In the genomic region with DNA sequence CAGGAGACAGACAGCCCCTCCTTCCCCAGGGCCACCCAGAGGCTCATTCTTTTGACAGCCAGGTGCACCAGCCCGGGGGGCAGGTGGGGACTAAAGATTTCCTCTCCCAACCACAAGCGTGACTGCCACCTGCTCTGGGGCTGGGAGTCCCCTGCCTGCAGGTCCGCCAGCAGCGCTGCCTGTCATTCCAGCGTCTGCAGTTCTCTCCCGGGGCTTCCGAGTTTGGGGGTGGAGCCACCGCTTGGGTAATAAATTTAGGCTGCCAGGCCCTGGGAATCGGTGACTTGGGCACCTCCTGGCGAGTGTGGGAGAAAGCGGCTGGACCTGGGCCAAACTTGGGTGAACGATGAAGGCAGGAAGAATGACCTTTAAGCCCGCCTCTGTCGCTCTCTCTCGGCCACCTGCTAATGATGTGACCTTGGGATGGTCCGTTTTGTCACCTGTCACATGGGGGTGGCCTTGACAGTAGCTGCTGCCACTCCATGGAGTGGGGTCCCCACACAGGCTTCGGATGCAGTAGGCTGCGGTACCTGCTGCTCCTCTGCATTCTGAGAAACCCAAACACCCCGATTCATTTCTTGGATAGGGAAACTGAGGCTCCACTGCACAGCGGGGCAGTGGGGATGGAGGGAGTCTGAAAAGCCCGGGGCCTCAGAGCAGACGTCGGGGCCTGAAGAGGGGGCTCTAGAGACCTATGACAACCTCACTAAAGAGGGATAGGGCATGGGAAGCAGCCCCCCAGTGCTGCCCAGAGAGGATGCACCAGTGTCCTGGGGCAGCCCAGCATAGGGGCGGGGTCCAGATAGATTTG, we compare ENCODE assay signal across 8 cellular contexts. TPM values are rescaled to one million over a fixed set of nuclear protein-coding genes. Genes with fewer than 3 reads are reported as not detected.
DNase-seq lines count a peak whose midpoint lies in the region; ATAC-seq and TF ChIP-seq lines count a peak whose summit lies in the region.

No MANE protein-coding gene starts in this region.

- CTCF ChIA-PET in BJ (lab: Yijun Ruan, JAX) = interaction anchor here (1.3 to 2.7 kb wide), 2 partner anchors 22 to 34 kb away, joined by 3 to 18 read pairs; a partner anchor contains a TSS
- CTCF ChIA-PET in HEK293T (lab: Yijun Ruan, JAX) = interaction anchor here (3.5 kb wide), 1 partner anchor 23 kb away, joined by 23 read pairs; a partner anchor contains a TSS

- H3K4me3 ChIP-seq in BJ (ENCODE audit: low read depth, low read length) (no peak overlapping the region; the same call in 1 of the 2 replicates), testis (no peak overlapping the region)

- WGBS in testis, 2 donors = 6 to 15% methylated on average over 22 to 24 of the region's 24 CpGs

- peaks cover 3% of the 10 kb centered on the region for H3K4me1 ChIP-seq in testis

- TF ChIP-seq CTCF in BJ (IDR thresholded peaks at IDR 0.05; ENCODE audit: insufficient read depth, low read depth, low read length) (peak; percentile 20; the same call in 1 of the 2 replicates), testis (IDR thresholded peaks at IDR 0.05) (no peak)

- POLR2A ChIA-PET in BJ (lab: Charles Lee) = no interaction called here
- POLR2A ChIA-PET in HEK293T (lab: Yijun Ruan, JAX) = interaction anchor here (1.4 to 3.1 kb wide), 4 partner anchors 23 to 199 kb away, joined by 4 to 32 read pairs (median 13); a partner anchor contains a TSS

- H3K27me3 ChIP-seq in BJ (ENCODE audit: control insufficient read depth, insufficient read depth, low read length) (peaks cover 6% of the 10 kb centered on the region; the same call in 1 of the 2 replicates), testis (no peaks in the 10 kb centered on the region)

- H3K27ac Mint-ChIP-seq in activated naive CD8-positive, alpha-beta T cell treated with anti-CD3 and anti-CD28 coated beads for 36 hours = peak overlapping the region; percentile 83

- H3K9me3 Mint-ChIP-seq in activated naive CD8-positive, alpha-beta T cell treated with anti-CD3 and anti-CD28 coated beads for 36 hours = no peaks in the 10 kb centered on the region

- H3K4me3 Mint-ChIP-seq in activated naive CD8-positive, alpha-beta T cell treated with anti-CD3 and anti-CD28 coated beads for 36 hours = peak overlapping the region; percentile 83

- H3K36me3 ChIP-seq in BJ (ENCODE audit: control insufficient read depth, insufficient read depth, low read length) (no peaks in the 10 kb centered on the region), testis (ENCODE audit: low read depth, missing control alignments) (no peaks in the 10 kb centered on the region)

- DNase-seq in BJ (ENCODE audit: low read depth) = no peak
- DNase-seq in HEK293T (ENCODE audit: extremely low spot score) = peak; percentile 57
- DNase-seq in NCI-H748 (lab: John Stamatoyannopoulos, UW; ENCODE audit: unreplicated experiment) = peak; percentile 63
- peak; percentile 42 for DNase-seq in activated naive CD8-positive, alpha-beta T cell treated with anti-CD3 and anti-CD28 coated beads for 36 hours
- peak; percentile 68 for DNase-seq in iPS-NIHi11 (ENCODE audit: low spot score)
- peak; percentile 40 for DNase-seq in testis
- DNase-seq in GM19240 (ENCODE audit: insufficient read length, low spot score) = no peak

- no peak for TF ChIP-seq POLR2A in testis (IDR thresholded peaks at IDR 0.05)

- intact Hi-C loops in testis (cut with DNase I; ENCODE audit: low total_unique reads) = no loop called here

- H3K9me3 ChIP-seq in testis = no peaks in the 10 kb centered on the region

- H3K27me3 Mint-ChIP-seq in activated naive CD8-positive, alpha-beta T cell treated with anti-CD3 and anti-CD28 coated beads for 36 hours = no peaks in the 10 kb centered on the region

- H3K27ac ChIP-seq in testis = no peak overlapping the region

- H3K36me3 Mint-ChIP-seq in activated naive CD8-positive, alpha-beta T cell treated with anti-CD3 and anti-CD28 coated beads for 36 hours = no peaks in the 10 kb centered on the region

- peaks cover 13% of the 10 kb centered on the region for H3K4me1 Mint-ChIP-seq in activated naive CD8-positive, alpha-beta T cell treated with anti-CD3 and anti-CD28 coated beads for 36 hours

- no peak for ATAC-seq in HG03159 (IDR thresholded peaks at IDR 0.05; ENCODE audit: unreplicated experiment)

TF ChIP-seq in HEK293T, 16 proteins besides CTCF, POLR2A, EP300 and RAD21:
- TF ChIP-seq HDGF (IDR thresholded peaks at IDR 0.05; ENCODE audit: borderline replicate concordance) (no peak), SP1 (IDR thresholded peaks at IDR 0.05) (no peak), ZNF384 (IDR thresholded peaks at IDR 0.05) (no peak), BHLHE40 (IDR thresholded peaks at IDR 0.05; ENCODE audit: borderline replicate concordance) (no peak), FOXA1 (IDR thresholded peaks at IDR 0.05) (no peak), L3MBTL2 (conservative IDR thresholded peaks at IDR 0.05) (no peak)
- TF ChIP-seq, protein P1, sequence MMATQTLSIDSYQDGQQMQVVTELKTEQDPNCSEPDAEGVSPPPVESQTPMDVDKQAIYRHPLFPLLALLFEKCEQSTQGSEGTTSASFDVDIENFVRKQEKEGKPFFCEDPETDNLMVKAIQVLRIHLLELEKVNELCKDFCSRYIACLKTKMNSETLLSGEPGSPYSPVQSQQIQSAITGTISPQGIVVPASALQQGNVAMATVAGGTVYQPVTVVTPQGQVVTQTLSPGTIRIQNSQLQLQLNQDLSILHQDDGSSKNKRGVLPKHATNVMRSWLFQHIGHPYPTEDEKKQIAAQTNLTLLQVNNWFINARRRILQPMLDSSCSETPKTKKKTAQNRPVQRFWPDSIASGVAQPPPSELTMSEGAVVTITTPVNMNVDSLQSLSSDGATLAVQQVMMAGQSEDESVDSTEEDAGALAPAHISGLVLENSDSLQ (IDR thresholded peaks at IDR 0.05) = peak; percentile 96

RNA-seq across cellular contexts. Expression of a gene that starts 12.8 kb away (rescaled TPM):
- polyA plus RNA-seq in BJ (2011; rRNA removed) (not detected in 2 replicates), testis (ENCODE audit: insufficient read depth, low read depth, low replicate concordance) (0.84 TPM)
- polyA minus RNA-seq in BJ (2011; rRNA and poly(A)+ RNA removed) = not detected in 2 replicates
- total RNA-seq in activated naive CD8-positive, alpha-beta T cell treated with anti-CD3 and anti-CD28 coated beads for 36 hours = not detected
- under 1 TPM; 0.19 to 0.39 TPM for total RNA-seq in testis

RNA-seq across cellular contexts. Expression of a gene that starts 21.9 kb away (rescaled TPM):
- polyA plus RNA-seq in BJ (2011; rRNA removed) (0.20 and 0.22 TPM in 2 replicates), testis (ENCODE audit: insufficient read depth, low read depth, low replicate concordance) (1.7 TPM)
- polyA minus RNA-seq in BJ (2011; rRNA and poly(A)+ RNA removed) = 0.41 TPM in 1 of 2 replicates, not detected in the other
- under 1 TPM; 0.21 to 0.38 TPM for total RNA-seq in activated naive CD8-positive, alpha-beta T cell treated with anti-CD3 and anti-CD28 coated beads for 36 hours
- total RNA-seq in testis = 10 to 100 TPM in 1 of 2 donors, 1 to 10 TPM in 1; 6.5 to 13.5 TPM

RNA-seq across cellular contexts. Expression of a gene that starts 24.5 kb away (rescaled TPM):
- polyA plus RNA-seq in BJ (2011; rRNA removed) (not detected in 2 replicates), testis (ENCODE audit: insufficient read depth, low read depth, low replicate concordance) (3.5 TPM)
- polyA minus RNA-seq in BJ (2011; rRNA and poly(A)+ RNA removed) = not detected in 2 replicates
- total RNA-seq in activated naive CD8-positive, alpha-beta T cell treated with anti-CD3 and anti-CD28 coated beads for 36 hours = not detected
- total RNA-seq in testis = 1 to 10 TPM; 1.1 to 4.4 TPM

RNA-seq across cellular contexts. Expression of a gene that starts 35.8 kb away (rescaled TPM):
- 9.9 and 13.7 TPM in 2 replicates for polyA plus RNA-seq in BJ (2011; rRNA removed)
- 20.1 TPM in 2 replicates for polyA minus RNA-seq in BJ (2011; rRNA and poly(A)+ RNA removed)
- 100 to 1,000 TPM; 103 to 106 TPM for total RNA-seq in activated naive CD8-positive, alpha-beta T cell treated with anti-CD3 and anti-CD28 coated beads for 36 hours
- 100 to 1,000 TPM in 1 of 2 donors, 10 to 100 TPM in 1; 92.2 to 114 TPM for total RNA-seq in testis
- 75.6 TPM for polyA plus RNA-seq in testis (ENCODE audit: insufficient read depth, low read depth, low replicate concordance)

RNA-seq across cellular contexts. Expression of a gene that starts 42.2 kb away (rescaled TPM):
- polyA plus RNA-seq in BJ (2011; rRNA removed) = 0.28 and 0.53 TPM in 2 replicates
- polyA minus RNA-seq in BJ (2011; rRNA and poly(A)+ RNA removed) = 0.14 and 0.46 TPM in 2 replicates
- 10 to 100 TPM; 14.1 to 14.3 TPM for total RNA-seq in activated naive CD8-positive, alpha-beta T cell treated with anti-CD3 and anti-CD28 coated beads for 36 hours
- 10 to 100 TPM; 24.0 to 35.0 TPM for total RNA-seq in testis
- 54.9 TPM for polyA plus RNA-seq in testis (ENCODE audit: insufficient read depth, low read depth, low replicate concordance)

Comparison
In these comparisons a context has a peak if more than half of its experiments do, and no peak if none do; other contexts are left out.
1. DNase-seq: peak in HEK293T (single experiment), NCI-H748 (single experiment), activated naive CD8-positive, alpha-beta T cell treated with anti-CD3 and anti-CD28 coated beads for 36 hours (single experiment), iPS-NIHi11 (single experiment) and testis (single experiment); none in BJ (single experiment) and GM19240 (single experiment).
2. RNA of a gene that starts 21.9 kb away (total RNA-seq): 6.5 to 13.5 TPM in testis; 0.21 to 0.38 TPM in activated naive CD8-positive, alpha-beta T cell treated with anti-CD3 and anti-CD28 coated beads for 36 hours; every median in the first group is over 4 times any median in the second.